Comparison of ENCODE assay signal across 8 cellular contexts in genomic region chr1:33182452-33182851, GRCh38. TPM values are rescaled to one million over a fixed set of nuclear protein-coding genes. Genes with fewer than 3 reads are reported as not detected.
DNase-seq lines count a peak whose midpoint lies in the region; ATAC-seq, FAIRE-seq and TF ChIP-seq lines count a peak whose summit lies in the region.

No MANE protein-coding gene starts in this region.

- WGBS in right cardiac atrium, result 41% methylated on average over 4 of the region's 4 CpGs
- 15% methylated on average over 4 of the region's 4 CpGs for WGBS in suprapubic skin

- peak overlapping the region; percentile 84 for H3K4me3 ChIP-seq in right cardiac atrium (ENCODE audit: low read length)
- peak overlapping the region; percentile 72 for H3K4me3 ChIP-seq in suprapubic skin

- peak overlapping the region; percentile 25 to 37 (median 31) for H3K27ac Mint-ChIP-seq in IgD-negative memory B cell
- H3K27ac Mint-ChIP-seq in activated CD4-positive, alpha-beta memory T cell treated with anti-CD3 and anti-CD28 coated beads, Interleukin-2, amount 10 ng/mL, durations not matched to agents 7 days and 5 days, result no peak overlapping the region

- H3K4me3 Mint-ChIP-seq in IgD-negative memory B cell, result peak overlapping the region; percentile 71 to 85 (median 82)
- peak overlapping the region; percentile 90 for H3K4me3 Mint-ChIP-seq in activated CD4-positive, alpha-beta memory T cell treated with anti-CD3 and anti-CD28 coated beads, Interleukin-2, amount 10 ng/mL, durations not matched to agents 7 days and 5 days

- H3K36me3 Mint-ChIP-seq in IgD-negative memory B cell, result no peaks in the 10 kb centered on the region
- H3K36me3 Mint-ChIP-seq in activated CD4-positive, alpha-beta memory T cell treated with anti-CD3 and anti-CD28 coated beads, Interleukin-2, amount 10 ng/mL, durations not matched to agents 7 days and 5 days (ENCODE audit: low read depth), result peaks cover 2% of the 10 kb centered on the region

- no peak for TF ChIP-seq EP300 in suprapubic skin (IDR thresholded peaks at IDR 0.05)

- H3K4me1 ChIP-seq in right cardiac atrium (ENCODE audit: control insufficient read depth, insufficient read depth, low read length) (peaks cover 4% of the 10 kb centered on the region), suprapubic skin (peaks cover 38% of the 10 kb centered on the region)

- H3K27me3 Mint-ChIP-seq in IgD-negative memory B cell, result peaks cover 6% of the 10 kb centered on the region
- peaks cover 29% of the 10 kb centered on the region for H3K27me3 Mint-ChIP-seq in activated CD4-positive, alpha-beta memory T cell treated with anti-CD3 and anti-CD28 coated beads, Interleukin-2, amount 10 ng/mL, durations not matched to agents 7 days and 5 days

- no peak for FAIRE-seq in frontal cortex (lab: Jason Lieb, UNC)

- no peak for TF ChIP-seq CTCF in AG09319 (IDR thresholded peaks at IDR 0.05; ENCODE audit: low read depth, low read length)
- no peak for TF ChIP-seq CTCF in suprapubic skin (IDR thresholded peaks at IDR 0.05)

- TF ChIP-seq POLR2A in suprapubic skin (IDR thresholded peaks at IDR 0.05), result no peak

- intact Hi-C loops in right cardiac atrium (cut with DNase I), result no loop called here

- H3K27ac ChIP-seq in right cardiac atrium (ENCODE audit: low read length), result peak overlapping the region; percentile 5
- H3K27ac ChIP-seq in suprapubic skin, result peak overlapping the region; percentile 79

- POLR2A ChIA-PET in activated CD4-positive, alpha-beta memory T cell treated with anti-CD3 and anti-CD28 coated beads, Interleukin-2, amount 10 ng/mL, durations not matched to agents 7 days and 5 days (lab: Charles Lee), result interaction anchor here (0.8 to 4.2 kb wide), 8 partner anchors 9 to 113 kb away, joined by 3 to 48 read pairs (median 4); partner anchors contain the start of gene AZIN2

- peak in 1 of 2 donors; percentile 13 for ATAC-seq in right cardiac atrium

- no peaks in the 10 kb centered on the region for H3K9me3 ChIP-seq in right cardiac atrium (ENCODE audit: control insufficient read depth, low read length)
- H3K9me3 ChIP-seq in suprapubic skin, result no peaks in the 10 kb centered on the region

- H3K27me3 ChIP-seq in right cardiac atrium (ENCODE audit: control insufficient read depth, insufficient read depth) (no peaks in the 10 kb centered on the region), suprapubic skin (no peaks in the 10 kb centered on the region)

- peaks cover 0 to 4% (median 2%) of the 10 kb centered on the region in 3 donors for H3K9me3 Mint-ChIP-seq in IgD-negative memory B cell
- no peaks in the 10 kb centered on the region for H3K9me3 Mint-ChIP-seq in activated CD4-positive, alpha-beta memory T cell treated with anti-CD3 and anti-CD28 coated beads, Interleukin-2, amount 10 ng/mL, durations not matched to agents 7 days and 5 days

- CTCF ChIA-PET in activated CD4-positive, alpha-beta memory T cell treated with anti-CD3 and anti-CD28 coated beads, Interleukin-2, amount 10 ng/mL, durations not matched to agents 7 days and 5 days (lab: Charles Lee), result interaction anchor here (2.1 kb wide), 1 partner anchor 55 kb away, joined by 26 read pairs; no protein-coding TSS in a partner anchor

- no peaks in the 10 kb centered on the region for H3K36me3 ChIP-seq in suprapubic skin

- H3K4me1 Mint-ChIP-seq in IgD-negative memory B cell, result peaks cover 0 to 15% (median 5%) of the 10 kb centered on the region in 3 donors
- H3K4me1 Mint-ChIP-seq in activated CD4-positive, alpha-beta memory T cell treated with anti-CD3 and anti-CD28 coated beads, Interleukin-2, amount 10 ng/mL, durations not matched to agents 7 days and 5 days, result peaks cover 26% of the 10 kb centered on the region

- DNase-seq in AG09319 (ENCODE audit: extremely low read depth, low read depth) (peak; percentile 47), right cardiac atrium (peak; percentile 28 to 67 (median 59)), suprapubic skin (ENCODE audit: low spot score in 2 of 2) (peak in 1 of 2 donors; percentile 66), 8988T (no peak), frontal cortex (ENCODE audit: low spot score in 2 of 2) (no peak)
- DNase-seq in activated CD4-positive, alpha-beta memory T cell treated with anti-CD3 and anti-CD28 coated beads, Interleukin-2, amount 10 ng/mL, durations not matched to agents 7 days and 5 days, result no peak
- DNase-seq in stimulated activated CD4-positive, alpha-beta T cell treated with anti-CD3 and anti-CD28 coated beads, Interleukin-2, amount 100 ng/mL, for 24 hours, result no peak

RNA-seq across cellular contexts. Expression of gene TRIM62, which starts 0.6 kb away (rescaled TPM):
- 5.3 TPM for polyA plus RNA-seq in IgD-negative memory B cell
- 10 to 100 TPM; 10.3 to 11.5 TPM for total RNA-seq in activated CD4-positive, alpha-beta memory T cell treated with anti-CD3 and anti-CD28 coated beads, Interleukin-2, amount 10 ng/mL, durations not matched to agents 7 days and 5 days
- 1 to 10 TPM; 2.2 to 4.4 (median 3.2) TPM for total RNA-seq in right cardiac atrium
- 1.8 TPM for polyA plus RNA-seq in right cardiac atrium
- 10 to 100 TPM; 25.8 to 41.4 (median 34.0) TPM for total RNA-seq in suprapubic skin
- total RNA-seq in frontal cortex, result 3.3 TPM

Comparison
In these comparisons a context has a peak if more than half of its experiments do, and no peak if none do; other contexts are left out.
1. DNase-seq: peak in AG09319 (single experiment) and right cardiac atrium (3 of 3); none in activated CD4-positive, alpha-beta memory T cell treated with anti-CD3 and anti-CD28 coated beads, Interleukin-2, amount 10 ng/mL, durations not matched to agents 7 days and 5 days (single experiment), 8988T (single experiment), stimulated activated CD4-positive, alpha-beta T cell treated with anti-CD3 and anti-CD28 coated beads, Interleukin-2, amount 100 ng/mL, for 24 hours (0 of 2) and frontal cortex (0 of 2).